Comparison of ENCODE assay signal across 23 cellular contexts in genomic region chr19:21460686-21461085, GRCh38.
"Had no signal": no experiment of that assay in that cellular context is flagged by ENCODE, and none has a peak within 500 bp of the region (broad histone marks: within the 10 kb centered on the region; RNA-seq: fewer than 3 reads in every experiment).

No MANE protein-coding gene starts in this region.

- H3K9me3 ChIP-seq: prostate gland, right atrium auricular region, thyroid gland had no signal

- H3K36me3 Mint-ChIP-seq: stimulated activated effector memory CD8-positive, alpha-beta T cell treated with anti-CD3 and anti-CD28 coated beads, Interleukin-12 subunit alpha, Interleukin-12 subunit beta, amount 100 ng/mL, for 72 hours had no signal

- H3K36me3 ChIP-seq: esophagus muscularis mucosa, lower lobe of right lung, neutrophil, prostate gland, right atrium auricular region, sigmoid colon, stomach, thyroid gland, upper lobe of left lung had no signal

- H3K9ac ChIP-seq: parathyroid adenoma had no signal

- H2AFZ ChIP-seq: parathyroid adenoma had no signal

- ATAC-seq: left ventricle myocardium superior; lower lobe of right lung; naive thymus-derived CD8-positive, alpha-beta T cell; stimulated activated effector memory CD8-positive, alpha-beta T cell treated with anti-CD3 and anti-CD28 coated beads, Interleukin-12 subunit alpha, Interleukin-12 subunit beta, amount 100 ng/mL, for 72 hours had no signal

- H3K4me3 Mint-ChIP-seq: immature natural killer cell; naive thymus-derived CD8-positive, alpha-beta T cell; stimulated activated effector memory CD8-positive, alpha-beta T cell treated with anti-CD3 and anti-CD28 coated beads, Interleukin-12 subunit alpha, Interleukin-12 subunit beta, amount 100 ng/mL, for 72 hours had no signal

- H3K4me3 ChIP-seq: coronary artery, esophagus muscularis mucosa, lower lobe of right lung, prostate gland, right atrium auricular region, sigmoid colon, stomach, thyroid gland, upper lobe of left lung had no signal

- H3K79me2 ChIP-seq: parathyroid adenoma had no signal

- DNase-seq: dermis blood vessel endothelial cell; effector memory CD4-positive, alpha-beta T cell; foreskin melanocyte; hypothalamus; immature natural killer cell; islet precursor cell; left ventricle myocardium superior; lower lobe of right lung; naive thymus-derived CD8-positive, alpha-beta T cell; sigmoid colon; stimulated activated CD4-positive, alpha-beta T cell treated with anti-CD3 and anti-CD28 coated beads, Interleukin-2, amount 100 ng/mL, for 24 hours; stimulated activated CD4-positive, alpha-beta T cell treated with anti-CD3 and anti-CD28 coated beads, Interleukin-4, amount 100 ng/mL, for 24 hours; stimulated activated naive CD4-positive, alpha-beta T cell treated with Interleukin-2 at 50 U/mL for 16 hours; stomach; thyroid gland; upper lobe of left lung had no signal

- H3K27me3 ChIP-seq: neutrophil, right atrium auricular region, thyroid gland had no signal

- H3K4me1 ChIP-seq: lower lobe of right lung, parathyroid adenoma, prostate gland, right atrium auricular region, sigmoid colon had no signal

- H3K27ac Mint-ChIP-seq: immature natural killer cell; naive thymus-derived CD8-positive, alpha-beta T cell; stimulated activated effector memory CD8-positive, alpha-beta T cell treated with anti-CD3 and anti-CD28 coated beads, Interleukin-12 subunit alpha, Interleukin-12 subunit beta, amount 100 ng/mL, for 72 hours had no signal

- H3K27ac ChIP-seq: coronary artery, esophagus muscularis mucosa, lower lobe of right lung, neutrophil, parathyroid adenoma, prostate gland, right atrium auricular region, sigmoid colon, stomach, thyroid gland, upper lobe of left lung had no signal
